In the genomic region with DNA sequence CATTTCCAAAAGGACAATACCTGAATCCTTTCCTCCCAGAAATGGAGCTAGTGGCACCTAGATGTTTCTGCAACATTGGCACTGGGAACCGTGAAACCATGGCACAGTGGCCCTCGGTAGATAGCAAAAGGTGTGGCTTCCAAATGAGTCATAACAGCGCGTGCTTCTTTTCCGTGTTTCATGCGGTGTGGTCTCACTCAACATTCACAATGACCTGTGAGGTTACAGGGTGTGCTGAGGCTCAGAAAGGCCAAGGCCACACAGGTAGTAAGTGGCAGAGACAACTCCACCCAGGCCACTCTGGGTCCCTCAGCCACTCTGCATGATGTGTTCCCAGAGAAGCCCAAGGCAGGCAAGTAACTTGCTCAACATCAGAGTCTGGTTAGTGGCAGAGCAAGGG, we compare ENCODE assay signal across 24 cellular contexts.
A peak's percentile ranks its signal among the peaks of the same experiment; 100 is the strongest.
DNase-seq lines count a peak whose midpoint lies in the region; ATAC-seq, FAIRE-seq and TF ChIP-seq lines count a peak whose summit lies in the region.
"Had no signal": no experiment of that assay in that cellular context is flagged by ENCODE, and none has a peak within 500 bp of the region (broad histone marks: within the 10 kb centered on the region; RNA-seq: fewer than 3 reads in every experiment).

No MANE protein-coding gene starts in this region.

- H3K4me1 Mint-ChIP-seq in nephron progenitor cell: peaks cover 53% of the 10 kb centered on the region
- H3K4me1 Mint-ChIP-seq: activated CD4-positive, alpha-beta T cell treated with anti-CD3 and anti-CD28 coated beads for 36 hours had no signal

- DNase-seq in Daoy (ENCODE audit: low read depth): peak; percentile 33
- peak; percentile 42 for DNase-seq in H4 (ENCODE audit: low spot score)
- DNase-seq in GM12878 (ENCODE audit: low read depth, low spot score): no peak
- no peak for DNase-seq in mesendoderm
- no peak for DNase-seq in nephron progenitor cell
- DNase-seq in activated effector memory CD4-positive, alpha-beta T cell treated with anti-CD3 and anti-CD28 coated beads, Interleukin-2, amount 50 U/mL, for 16 hours: no peak
- DNase-seq: activated CD4-positive, alpha-beta T cell treated with anti-CD3 and anti-CD28 coated beads for 36 hours; activated naive CD4-positive, alpha-beta T cell; aorta; cerebellar nuclear complex; DND-41; effector CD8-positive, alpha-beta T cell; esophagus squamous epithelium; KBM-7; midbrain; NCI-H187 treated with DMSO at 0.1 percent for 48 hours; NCI-H226; NK-92 treated with Interleukin-12 subunit alpha and Interleukin-12 subunit beta, amount 100 ng/mL, for 24 hours; occipital lobe; stimulated activated CD4-positive, alpha-beta T cell treated with anti-CD3 and anti-CD28 coated beads, Interleukin-12 subunit alpha, Interleukin-12 subunit beta, amount 100 ng/mL, for 4 hours had no signal

- H3K27me3 Mint-ChIP-seq in nephron progenitor cell (ENCODE audit: low read depth, poor library complexity): peaks cover 8% of the 10 kb centered on the region
- H3K27me3 Mint-ChIP-seq: activated CD4-positive, alpha-beta T cell treated with anti-CD3 and anti-CD28 coated beads for 36 hours had no signal

- no peak overlapping the region for H4K5ac ChIP-seq in mesendoderm (ENCODE audit: low read length)

- no peak overlapping the region for H2BK15ac ChIP-seq in mesendoderm (replicated peaks; ENCODE audit: low read depth)

- CTCF ChIA-PET in GM12878 (lab: Yijun Ruan, JAX): no interaction called here

- H3K27me3 ChIP-seq in GM12878 (replicated peaks in 1 of 2; ENCODE audit: control insufficient read depth in 2 of 2, insufficient read depth in 2 of 2, low read length in 1 of 2): no peaks in the 10 kb centered on the region; a peak in 1 of 4 replicates
- H3K27me3 ChIP-seq in muscle layer of duodenum (ENCODE audit: low read depth, low read length): no peaks in the 10 kb centered on the region
- H3K27me3 ChIP-seq in mesendoderm (ENCODE audit: insufficient read depth, low read length, poor library complexity): no peaks in the 10 kb centered on the region
- H3K27me3 ChIP-seq: tibial nerve had no signal

- peak in 1 of 2 experiments; percentile 19; a peak in 1 of 4 replicates for TF ChIP-seq EP300 in GM12878 (IDR thresholded peaks at IDR 0.05; ENCODE audit: borderline replicate concordance in 1 of 2, control insufficient read depth in 1 of 2, low read depth in 2 of 2, low read length in 2 of 2)

- no peak overlapping the region for H4K8ac ChIP-seq in mesendoderm (ENCODE audit: low read depth, low read length)

- POLR2A ChIA-PET in GM12878 (lab: Charles Lee): no interaction called here

- H2BK120ac ChIP-seq in mesendoderm (ENCODE audit: low read depth, low read length): no peak overlapping the region

- H3K9ac ChIP-seq in GM12878 (ENCODE audit: control insufficient read depth, insufficient read depth, low read length): no peak overlapping the region
- H3K9ac ChIP-seq in mesendoderm (ENCODE audit: low read length): no peak overlapping the region

- H3K79me2 ChIP-seq in GM12878 (ENCODE audit: control insufficient read depth, insufficient read depth, low read length): no peaks in the 10 kb centered on the region
- H3K79me2 ChIP-seq in mesendoderm (ENCODE audit: control insufficient read depth, insufficient read depth, low read length): no peaks in the 10 kb centered on the region

- no peak for FAIRE-seq in GM12878 (lab: Jason Lieb, UNC)

- no peaks in the 10 kb centered on the region for H3K36me3 Mint-ChIP-seq in nephron progenitor cell (ENCODE audit: low read depth)

- no peak overlapping the region for H3K23ac ChIP-seq in mesendoderm (ENCODE audit: low read length)

- H3K27ac ChIP-seq in GM12878 (ENCODE audit: control insufficient read depth, insufficient read depth) (no peak overlapping the region), muscle layer of duodenum (ENCODE audit: low read length) (peak overlapping the region; percentile 75), mesendoderm (ENCODE audit: low read depth, low read length) (no peak overlapping the region)
- H3K27ac ChIP-seq: esophagus squamous epithelium, tibial nerve had no signal

- H3K56ac ChIP-seq in mesendoderm (ENCODE audit: low read length): no peak overlapping the region

- H3K36me3 ChIP-seq in GM12878 (ENCODE audit: control insufficient read depth in 2 of 2, insufficient read depth in 2 of 2, low read length in 1 of 2) (no peaks in the 10 kb centered on the region), muscle layer of duodenum (ENCODE audit: control insufficient read depth in 1 of 2, insufficient read depth in 2 of 2, low read length in 2 of 2) (no peaks in the 10 kb centered on the region), mesendoderm (ENCODE audit: control insufficient read depth, insufficient read depth, low read length) (no peaks in the 10 kb centered on the region)
- H3K36me3 ChIP-seq: esophagus squamous epithelium, HAP-1, tibial nerve had no signal

- intact Hi-C loops in GM12878 (cut with micrococcal nuclease; ENCODE audit: unreplicated experiment): no loop called here

- H3K27ac Mint-ChIP-seq in nephron progenitor cell: no peak overlapping the region
- H3K27ac Mint-ChIP-seq: activated CD4-positive, alpha-beta T cell treated with anti-CD3 and anti-CD28 coated beads for 36 hours had no signal

- no peak overlapping the region for H2BK5ac ChIP-seq in mesendoderm (ENCODE audit: low read length)

- RAD21 ChIA-PET in GM12878 (lab: Charles Lee; ENCODE audit: unreplicated experiment): interaction anchor here (1.7 kb wide), 1 partner anchor 21 kb away, joined by 4 read pairs; no protein-coding TSS in a partner anchor

- H3K4me3 ChIP-seq in GM12878: no peak overlapping the region
- no peak overlapping the region for H3K4me3 ChIP-seq in muscle layer of duodenum (ENCODE audit: low read depth in 1 of 2, low read length in 2 of 2)
- no peak overlapping the region for H3K4me3 ChIP-seq in mesendoderm (ENCODE audit: low read length)
- H3K4me3 ChIP-seq: esophagus squamous epithelium, HAP-1, tibial nerve had no signal

- H2AFZ ChIP-seq in GM12878 (ENCODE audit: control insufficient read depth, low read depth, low read length): no peak overlapping the region

- H3K4me3 Mint-ChIP-seq in nephron progenitor cell: no peak overlapping the region
- H3K4me3 Mint-ChIP-seq: activated CD4-positive, alpha-beta T cell treated with anti-CD3 and anti-CD28 coated beads for 36 hours had no signal

- 3% methylated on average over 6 of the region's 6 CpGs for WGBS in GM12878 (ENCODE audit: insufficient coverage, insufficient replicate concordance, low lambda C conversion rate, missing lambda C conversion rate)
- no CpG with 5 or more reads among the region's 6 CpGs for WGBS in mesendoderm (ENCODE audit: extremely low coverage, insufficient coverage, low lambda C conversion rate)

- no peaks in the 10 kb centered on the region for H3K9me3 Mint-ChIP-seq in nephron progenitor cell

- no TSS peak for BruUV-seq in GM12878 (replicated peaks; lab: Mats Ljungman, UMichigan)

- H4K20me1 ChIP-seq in GM12878 (ENCODE audit: control insufficient read depth, insufficient read depth): no peaks in the 10 kb centered on the region; the same call in 1 of the 2 replicates

- no peak overlapping the region for H3K4ac ChIP-seq in mesendoderm (ENCODE audit: low read depth, low read length)

- no peaks in the 10 kb centered on the region for H3K9me3 ChIP-seq in GM12878 (replicated peaks; ENCODE audit: control insufficient read depth, insufficient read depth, low read length)
- H3K9me3 ChIP-seq in muscle layer of duodenum (ENCODE audit: control insufficient read depth in 1 of 2, low read length in 2 of 2): no peaks in the 10 kb centered on the region
- H3K9me3 ChIP-seq: esophagus squamous epithelium, HAP-1, tibial nerve had no signal

- SMC1A ChIA-PET in GM12878 (lab: Charles Lee; ENCODE audit: uncharacterized antibody, unreplicated experiment): interaction anchor here (1.3 kb wide), 1 partner anchor 21 kb away, joined by 4 read pairs; no protein-coding TSS in a partner anchor

- ATAC-seq in GM12878 (peak; percentile 83), GM18517 (IDR thresholded peaks at IDR 0.05; ENCODE audit: unreplicated experiment) (no peak)
- ATAC-seq: activated CD4-positive, alpha-beta T cell treated with anti-CD3 and anti-CD28 coated beads for 36 hours had no signal

- no peak overlapping the region for H3K4me2 ChIP-seq in GM12878 (ENCODE audit: control insufficient read depth, insufficient read depth)
- no peak overlapping the region for H3K4me2 ChIP-seq in mesendoderm (ENCODE audit: low read length)

- H3K4me1 ChIP-seq in GM12878 (ENCODE audit: control insufficient read depth, insufficient read depth, low read length): no peaks in the 10 kb centered on the region
- peaks cover 18 to 19% of the 10 kb centered on the region in 2 donors for H3K4me1 ChIP-seq in muscle layer of duodenum (ENCODE audit: control insufficient read depth in 1 of 2, insufficient read depth in 2 of 2, low read length in 2 of 2)
- H3K4me1 ChIP-seq in mesendoderm (ENCODE audit: control insufficient read depth, low read depth, low read length): peaks cover 7% of the 10 kb centered on the region
- H3K4me1 ChIP-seq: HAP-1 had no signal

- H3K18ac ChIP-seq in mesendoderm (ENCODE audit: low read length): no peak overlapping the region

- in situ Hi-C loops in GM12878 (cut with MboI): no loop called here

- no peaks in the 10 kb centered on the region for H3K79me1 ChIP-seq in mesendoderm (ENCODE audit: low read length)

- no peak for TF ChIP-seq POLR2A in GM12878 (IDR thresholded peaks at IDR 0.05; ENCODE audit: low read depth, low read length)

- no peak overlapping the region for H2AK5ac ChIP-seq in mesendoderm (ENCODE audit: low read length)

- TF ChIP-seq CTCF in GM12878 (IDR thresholded peaks at IDR 0.05 in 2 of 3, conservative IDR thresholded peaks at IDR 0.05 in 1 of 3; ENCODE audit: control insufficient read depth in 2 of 3, extremely low read depth in 1 of 3, insufficient read depth in 1 of 3, low read depth in 3 of 3, low read length in 3 of 3) (no peak), nephron progenitor cell (IDR thresholded peaks at IDR 0.05) (no peak)

- no peak for TF ChIP-seq RAD21 in GM12878 (IDR thresholded peaks at IDR 0.05; ENCODE audit: insufficient read depth, low read depth, low read length)

TF ChIP-seq in GM12878, 131 proteins besides CTCF, POLR2A, EP300 and RAD21:
- TF ChIP-seq NR2F1 (conservative IDR thresholded peaks at IDR 0.05) (peak; percentile 47), RUNX3 (IDR thresholded peaks at IDR 0.05; ENCODE audit: low read length) (0 out of 2 replicates have a peak, but pooled peaks have one; percentile 22), BHLHE40 (IDR thresholded peaks at IDR 0.05; ENCODE audit: borderline replicate concordance in 1 of 2, low read depth in 2 of 2, low read length in 1 of 2) (peak in 1 of 2 experiments; percentile 22; a peak in 1 of 4 replicates), ZNF622 (IDR thresholded peaks at IDR 0.05) (no peak)
- TF ChIP-seq, protein P1, sequence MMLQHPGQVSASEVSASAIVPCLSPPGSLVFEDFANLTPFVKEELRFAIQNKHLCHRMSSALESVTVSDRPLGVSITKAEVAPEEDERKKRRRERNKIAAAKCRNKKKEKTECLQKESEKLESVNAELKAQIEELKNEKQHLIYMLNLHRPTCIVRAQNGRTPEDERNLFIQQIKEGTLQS (IDR thresholded peaks at IDR 0.05; ENCODE audit: borderline replicate concordance, extremely low read depth, low read depth, low read length): no peak

Comparison
In these comparisons a context has a peak if more than half of its experiments do, and no peak if none do; other contexts are left out.
1. DNase-seq: peak in Daoy (single experiment) and H4 (single experiment); none in GM12878 (single experiment), mesendoderm (single experiment), nephron progenitor cell (single experiment) and activated effector memory CD4-positive, alpha-beta T cell treated with anti-CD3 and anti-CD28 coated beads, Interleukin-2, amount 50 U/mL, for 16 hours (single experiment).